In the genomic region with DNA sequence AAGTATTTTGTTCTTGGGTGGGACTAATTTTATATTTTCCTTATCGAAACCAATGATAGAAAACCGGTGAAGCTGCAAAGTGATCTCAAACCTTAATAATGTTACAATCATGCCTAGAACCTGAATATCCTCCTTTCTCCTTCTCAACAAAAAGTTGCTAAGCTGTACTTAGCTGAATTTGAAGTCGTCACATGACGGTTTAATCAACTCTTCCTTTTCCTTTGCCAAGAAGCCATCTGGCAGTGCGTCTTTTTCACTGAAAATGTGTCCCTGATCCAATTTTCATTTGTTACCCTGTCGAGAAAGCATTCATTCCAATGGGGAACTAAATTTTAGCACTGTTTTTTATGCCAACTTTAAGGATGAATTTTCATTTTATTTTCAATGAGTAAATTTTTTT, we compare ENCODE assay signal across 21 cellular contexts.
"Had no signal": no experiment of that assay in that cellular context is flagged by ENCODE, and none has a peak within 500 bp of the region (broad histone marks: within the 10 kb centered on the region; RNA-seq: fewer than 3 reads in every experiment).

No MANE protein-coding gene starts in this region.

- H3K4me3 ChIP-seq: hepatocyte, skin epidermis had no signal

- H3K27me3 Mint-ChIP-seq: activated CD4-positive, alpha-beta memory T cell treated with anti-CD3 and anti-CD28 coated beads for 36 hours; activated CD8-positive, alpha-beta memory T cell treated with anti-CD3 and anti-CD28 coated beads, Interleukin-2, amount 10 ng/mL, durations not matched to agents 7 days and 5 days; activated naive CD4-positive, alpha-beta T cell treated with anti-CD3 and anti-CD28 coated beads, Interleukin-2, amount 50 U/mL, for 24 hours; central memory CD8-positive, alpha-beta T cell; stimulated activated naive B cell treated with anti-CD40 and anti-IgM and Interleukin-4, amounts not matched to agents 10 μg/mL and 1 μg/mL and 100 μg/mL, for 72 hours; T-helper 17 cell had no signal

- H3K4me1 Mint-ChIP-seq: activated CD8-positive, alpha-beta memory T cell treated with anti-CD3 and anti-CD28 coated beads, Interleukin-2, amount 10 ng/mL, durations not matched to agents 7 days and 5 days; activated naive CD4-positive, alpha-beta T cell treated with anti-CD3 and anti-CD28 coated beads, Interleukin-2, amount 50 U/mL, for 24 hours; central memory CD8-positive, alpha-beta T cell; stimulated activated naive B cell treated with anti-CD40 and anti-IgM and Interleukin-4, amounts not matched to agents 10 μg/mL and 1 μg/mL and 100 μg/mL, for 72 hours; T-helper 17 cell had no signal

- H3K36me3 ChIP-seq: neutrophil, WERI-Rb-1 had no signal

- H2AFZ ChIP-seq: hepatocyte had no signal

- H3K27ac Mint-ChIP-seq: activated CD4-positive, alpha-beta memory T cell treated with anti-CD3 and anti-CD28 coated beads for 36 hours; activated CD8-positive, alpha-beta memory T cell treated with anti-CD3 and anti-CD28 coated beads, Interleukin-2, amount 10 ng/mL, durations not matched to agents 7 days and 5 days; activated naive CD4-positive, alpha-beta T cell treated with anti-CD3 and anti-CD28 coated beads, Interleukin-2, amount 50 U/mL, for 24 hours; endodermal cell; stimulated activated naive B cell treated with anti-CD40 and anti-IgM and Interleukin-4, amounts not matched to agents 10 μg/mL and 1 μg/mL and 100 μg/mL, for 72 hours; T-helper 17 cell had no signal

- H3K4me3 Mint-ChIP-seq: activated CD4-positive, alpha-beta memory T cell treated with anti-CD3 and anti-CD28 coated beads for 36 hours; activated CD8-positive, alpha-beta memory T cell treated with anti-CD3 and anti-CD28 coated beads, Interleukin-2, amount 10 ng/mL, durations not matched to agents 7 days and 5 days; activated naive CD4-positive, alpha-beta T cell treated with anti-CD3 and anti-CD28 coated beads, Interleukin-2, amount 50 U/mL, for 24 hours; central memory CD8-positive, alpha-beta T cell; endodermal cell; stimulated activated naive B cell treated with anti-CD40 and anti-IgM and Interleukin-4, amounts not matched to agents 10 μg/mL and 1 μg/mL and 100 μg/mL, for 72 hours; T-helper 17 cell had no signal

- ATAC-seq: activated CD8-positive, alpha-beta memory T cell treated with anti-CD3 and anti-CD28 coated beads, Interleukin-2, amount 10 ng/mL, durations not matched to agents 7 days and 5 days; stimulated activated naive B cell treated with anti-CD40 and anti-IgM and Interleukin-4, amounts not matched to agents 10 μg/mL and 1 μg/mL and 100 μg/mL, for 72 hours; T-helper 17 cell had no signal

- H3K27ac ChIP-seq: hepatocyte, neutrophil, WERI-Rb-1 had no signal

- H3K4me2 ChIP-seq: hepatocyte had no signal

- H3K36me3 Mint-ChIP-seq: activated CD4-positive, alpha-beta memory T cell treated with anti-CD3 and anti-CD28 coated beads for 36 hours; activated CD8-positive, alpha-beta memory T cell treated with anti-CD3 and anti-CD28 coated beads, Interleukin-2, amount 10 ng/mL, durations not matched to agents 7 days and 5 days; activated naive CD4-positive, alpha-beta T cell treated with anti-CD3 and anti-CD28 coated beads, Interleukin-2, amount 50 U/mL, for 24 hours; stimulated activated naive B cell treated with anti-CD40 and anti-IgM and Interleukin-4, amounts not matched to agents 10 μg/mL and 1 μg/mL and 100 μg/mL, for 72 hours had no signal

- H3K27me3 ChIP-seq: hepatocyte, neutrophil had no signal

- H3K9me3 ChIP-seq: neutrophil had no signal

- DNase-seq: activated CD4-positive, alpha-beta memory T cell treated with anti-CD3 and anti-CD28 coated beads for 36 hours; activated CD8-positive, alpha-beta memory T cell treated with anti-CD3 and anti-CD28 coated beads, Interleukin-2, amount 10 ng/mL, durations not matched to agents 7 days and 5 days; activated T-cell treated with anti-CD3 and anti-CD28 coated beads, Interleukin-2, amount 50 U/mL, for 1 hour; dermis blood vessel endothelial cell; endodermal cell; erythroblast; kidney glomerular epithelial cell; midbrain; posterior cingulate gyrus; retina; stimulated activated CD4-positive, alpha-beta T cell treated with anti-CD3 and anti-CD28 coated beads, Interleukin-15, amount 100 ng/mL, for 24 hours; stimulated activated CD4-positive, alpha-beta T cell treated with anti-CD3 and anti-CD28 coated beads, Interleukin-4, amount 100 ng/mL, for 1 hour; stimulated activated naive B cell treated with anti-CD40 and anti-IgM and Interleukin-4, amounts not matched to agents 10 μg/mL and 1 μg/mL and 100 μg/mL, for 72 hours; T-helper 17 cell; trophoblast cell; WERI-Rb-1 had no signal
